Comparison of ENCODE assay signal across 8 cellular contexts in genomic region chr16:3400446-3400778, GRCh38. TPM values are rescaled to one million over a fixed set of nuclear protein-coding genes. Genes with fewer than 3 reads are reported as not detected.
A peak's percentile ranks its signal among the peaks of the same experiment; 100 is the strongest.
DNase-seq lines count a peak whose midpoint lies in the region; ATAC-seq and TF ChIP-seq lines count a peak whose summit lies in the region.

No MANE protein-coding gene starts in this region.

- no peaks in the 10 kb centered on the region for H4K20me1 ChIP-seq in PC-9 (ENCODE audit: insufficient read depth)

- H2AFZ ChIP-seq in PC-9 = peak overlapping the region; percentile 96

- no peaks in the 10 kb centered on the region for H3K9me2 ChIP-seq in PC-9 (ENCODE audit: insufficient read depth)

- peaks cover 11% of the 10 kb centered on the region; the same call in 1 of the 2 replicates for H3F3A ChIP-seq in PC-9 (ENCODE audit: insufficient read depth, low read depth)

- CTCF ChIA-PET in PC-9 (lab: Charles Lee) = no interaction called here

- peaks cover 12% of the 10 kb centered on the region; the same call in 1 of the 2 replicates for H3K4me1 ChIP-seq in PC-9 (replicated peaks; ENCODE audit: insufficient read depth)

- no peak for TF ChIP-seq CTCF in PC-9 (conservative IDR thresholded peaks at IDR 0.05)

- POLR2A ChIA-PET in PC-9 (lab: Charles Lee; ENCODE audit: unreplicated experiment) = interaction anchor here (0.5 to 0.6 kb wide), 2 partner anchors 250 to 381 kb away, joined by 3 to 6 read pairs; partner anchors contain the start of gene TNFRSF12A

- BruUV-seq in PC-9 (replicated peaks; lab: Mats Ljungman, UMichigan) = TSS peak; percentile 50

- peak overlapping the region; percentile 40; the same call in 1 of the 2 replicates for H3K27ac ChIP-seq in PC-9

- peaks cover 32% of the 10 kb centered on the region for H3K36me3 ChIP-seq in PC-9 (ENCODE audit: low read depth)

- H3K27me3 ChIP-seq in PC-9 (ENCODE audit: insufficient read depth, low read depth) = no peaks in the 10 kb centered on the region

- peaks cover 23% of the 10 kb centered on the region for H3K79me2 ChIP-seq in PC-9 (ENCODE audit: low read depth)

- H3K4me3 ChIP-seq in PC-9 (peak overlapping the region; percentile 74), skeletal muscle cell (ENCODE audit: low read depth, low read length) (peak overlapping the region; percentile 95)

- H3K4me2 ChIP-seq in PC-9 = peak overlapping the region; percentile 77

- in situ Hi-C loops in KBM-7 (cut with MboI; ENCODE audit: low pct_unique_long_range_greater_than_20kb, low sequenced_read_pairs) = no loop called here

- intact Hi-C loops in PC-9 (cut with micrococcal nuclease; ENCODE audit: unreplicated experiment) = loop anchor here (2.0 to 5.0 kb wide), 5 partner anchors 56 to 250 kb away; partner anchors contain the start of genes CLUAP1, TIGD7, ZNF263 and ZNF75A

- DNase-seq in PC-9 (no peak), fibroblast of peridontal ligament (ENCODE audit: extremely low read depth) (peak; percentile 3), skeletal muscle cell (ENCODE audit: low read depth) (no peak), kidney tubule cell (ENCODE audit: low spot score) (no peak), KBM-7 (no peak)

- peak; percentile 27 for ATAC-seq in GM19438 (IDR thresholded peaks at IDR 0.05; ENCODE audit: low read depth, unreplicated experiment)
- no peak for ATAC-seq in GM18867 (IDR thresholded peaks at IDR 0.05; ENCODE audit: unreplicated experiment)
- no peak for ATAC-seq in GM21515 (IDR thresholded peaks at IDR 0.05; ENCODE audit: unreplicated experiment)

- H3K9me3 ChIP-seq in PC-9 (ENCODE audit: insufficient read depth, low read depth) = peaks cover 12% of the 10 kb centered on the region

RNA-seq across cellular contexts. Expression of gene ZSCAN32, which starts 0.4 kb away (rescaled TPM):
- total RNA-seq in PC-9 (2021) = 15.5 and 16.4 TPM in 2 replicates

RNA-seq across cellular contexts. Expression of gene ZNF174, which starts 0.6 kb away (rescaled TPM):
- 12.1 and 13.2 TPM in 2 replicates for total RNA-seq in PC-9 (2021)

RNA-seq across cellular contexts. Expression of gene ZNF597, which starts 42.9 kb away (rescaled TPM):
- 1.5 and 1.8 TPM in 2 replicates for total RNA-seq in PC-9 (2021)

RNA-seq across cellular contexts. Expression of gene NAA60, which starts 43.1 kb away (rescaled TPM):
- total RNA-seq in PC-9 (2021) = 57.5 and 58.7 TPM in 2 replicates

RNA-seq across cellular contexts. Expression of gene OR2C1, which starts 44.7 kb away (rescaled TPM):
- total RNA-seq in PC-9 (2021) = not detected in 2 replicates
